1 cellular context compared by ENCODE assay signal in genomic region chr2:22055784-22056620, GRCh38.
TF ChIP-seq lines count a peak whose summit lies in the region.

No MANE protein-coding gene starts in this region.

TF ChIP-seq in HepG2, 621 proteins besides CTCF, POLR2A, EP300 and RAD21 (continued from another document and continues in another):
- TF ChIP-seq USF2 (IDR thresholded peaks at IDR 0.05; ENCODE audit: low read depth, low read length) (no peak), USF2 (CRISPR knock-in tag; IDR thresholded peaks at IDR 0.05; ENCODE audit: borderline replicate concordance) (no peak), PPARG (CRISPR knock-in tag; conservative IDR thresholded peaks at IDR 0.05) (peak; percentile 64; the same call in 1 of the 2 replicates), KLF9 (CRISPR knock-in tag; IDR thresholded peaks at IDR 0.05; ENCODE audit: low read depth) (no peak), KLF11 (CRISPR knock-in tag; IDR thresholded peaks at IDR 0.05) (peak; percentile 36; the same call in 1 of the 2 replicates), ZNF710 (CRISPR knock-in tag; IDR thresholded peaks at IDR 0.05; ENCODE audit: borderline replicate concordance) (peak; percentile 63; the same call in 1 of the 2 replicates), ZNF468 (CRISPR knock-in tag; IDR thresholded peaks at IDR 0.05) (no peak), ZNF597 (CRISPR knock-in tag; IDR thresholded peaks at IDR 0.05) (no peak), ZNF333 (CRISPR knock-in tag; IDR thresholded peaks at IDR 0.05; ENCODE audit: borderline replicate concordance) (no peak), ZSCAN9 (CRISPR knock-in tag; IDR thresholded peaks at IDR 0.05; ENCODE audit: borderline replicate concordance) (peak; percentile 81; the same call in 1 of the 2 replicates), NR2F6 (IDR thresholded peaks at IDR 0.05) (peak; percentile 37; the same call in 1 of the 2 replicates), NR2F6 (CRISPR knock-in tag; IDR thresholded peaks at IDR 0.05) (peak; percentile 71), DNMT1 (CRISPR knock-in tag; IDR thresholded peaks at IDR 0.05) (no peak), FOXK2 (IDR thresholded peaks at IDR 0.05) (peak; percentile 91), HNF4A (CRISPR knock-in tag; IDR thresholded peaks at IDR 0.05) (peak; percentile 100), ARID3A (IDR thresholded peaks at IDR 0.05; ENCODE audit: low read depth, low read length) (peak; percentile 94), ZNF777 (CRISPR knock-in tag; IDR thresholded peaks at IDR 0.05) (0 out of 2 replicates have a peak, but pooled peaks have one; percentile 0), CBX1 (IDR thresholded peaks at IDR 0.05; ENCODE audit: low read depth) (peak; percentile 52), ZBTB20 (CRISPR knock-in tag; IDR thresholded peaks at IDR 0.05; ENCODE audit: borderline replicate concordance, low read depth) (peak; percentile 99), FOXP4 (CRISPR knock-in tag; IDR thresholded peaks at IDR 0.05) (peak; percentile 87), FOSL2 (CRISPR knock-in tag; IDR thresholded peaks at IDR 0.05) (peak; percentile 84), FOXA3 (CRISPR knock-in tag; IDR thresholded peaks at IDR 0.05) (peak; percentile 98), RARA (CRISPR knock-in tag; IDR thresholded peaks at IDR 0.05) (peak; percentile 90), SMARCE1 (IDR thresholded peaks at IDR 0.05; ENCODE audit: borderline replicate concordance) (peak; percentile 42; the same call in 1 of the 2 replicates), ZNF18 (CRISPR knock-in tag; IDR thresholded peaks at IDR 0.05; ENCODE audit: insufficient replicate concordance) (no peak), DMTF1 (CRISPR knock-in tag; IDR thresholded peaks at IDR 0.05) (no peak), SIX1 (CRISPR knock-in tag; IDR thresholded peaks at IDR 0.05; ENCODE audit: borderline replicate concordance) (peak; percentile 86; the same call in 1 of the 2 replicates), PITX1 (CRISPR knock-in tag; IDR thresholded peaks at IDR 0.05) (peak; percentile 25; the same call in 1 of the 2 replicates), JUND (CRISPR knock-in tag; IDR thresholded peaks at IDR 0.05) (peak; percentile 70), AHR (CRISPR knock-in tag; IDR thresholded peaks at IDR 0.05) (no peak), ZGPAT (CRISPR knock-in tag; IDR thresholded peaks at IDR 0.05) (peak; percentile 85), TBX3 (IDR thresholded peaks at IDR 0.05; ENCODE audit: borderline replicate concordance) (peak; percentile 49; the same call in 1 of the 2 replicates), RXRB (CRISPR knock-in tag; IDR thresholded peaks at IDR 0.05; ENCODE audit: borderline replicate concordance) (peak; percentile 92), PCBP1 (IDR thresholded peaks at IDR 0.05; ENCODE audit: borderline replicate concordance, low read depth, low read length) (no peak), ADNP (CRISPR knock-in tag; IDR thresholded peaks at IDR 0.05) (0 out of 2 replicates have a peak, but pooled peaks have one; percentile 48), ZFP36L2 (CRISPR knock-in tag; IDR thresholded peaks at IDR 0.05) (no peak), ERF (CRISPR knock-in tag; IDR thresholded peaks at IDR 0.05) (peak; percentile 80), ZNF552 (CRISPR knock-in tag; IDR thresholded peaks at IDR 0.05; ENCODE audit: borderline replicate concordance) (no peak)
